ENCODE assay signal across 8 cellular contexts in the genomic region with DNA sequence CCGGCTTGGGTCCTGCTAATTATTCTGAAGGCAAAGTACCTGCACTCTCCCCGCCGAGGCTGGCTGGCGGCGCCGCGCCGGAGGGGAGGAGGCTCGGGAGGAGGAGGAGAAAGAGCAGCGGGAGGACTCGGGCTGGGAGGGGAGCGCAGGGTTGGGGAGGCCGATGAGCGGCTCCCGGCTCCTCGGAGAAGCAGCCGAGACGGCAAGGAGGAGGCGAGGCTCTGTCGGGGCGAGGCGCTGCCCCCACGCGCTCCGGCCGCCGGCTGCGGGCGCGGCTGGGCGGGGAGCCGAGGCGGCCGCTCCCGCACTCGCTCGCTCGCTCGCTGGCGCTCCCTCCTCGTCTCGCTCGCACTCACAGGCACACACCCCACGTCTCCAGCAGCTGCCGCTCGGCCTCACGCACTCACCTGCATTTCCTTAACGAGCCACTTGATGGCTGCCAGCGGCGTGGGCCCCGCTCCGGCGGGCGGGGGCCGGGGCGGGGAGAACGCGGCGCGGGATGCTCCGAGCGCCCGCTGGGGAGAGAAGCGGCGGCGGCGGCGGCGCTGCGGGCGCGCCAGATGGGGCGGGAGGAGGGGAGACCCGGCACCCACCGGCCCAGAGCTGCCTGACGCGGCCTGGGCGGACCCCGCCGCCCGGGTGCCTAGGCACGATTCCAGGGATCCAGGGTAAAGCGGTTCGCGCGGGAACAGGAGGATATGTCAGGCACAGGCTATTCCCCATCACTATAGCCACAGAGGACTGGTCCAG. TPM values are rescaled to one million over a fixed set of nuclear protein-coding genes. Genes with fewer than 3 reads are reported as not detected.
DNase-seq lines count a peak whose midpoint lies in the region; ATAC-seq lines count a peak whose summit lies in the region.

A gene (minus strand): TSS at position 354 of the 750 bp plus-strand sequence.

- no peak within 1 kb of the TSS for H3K27ac Mint-ChIP-seq in memory B cell

- no peaks in the 10 kb centered on the region for H3K36me3 Mint-ChIP-seq in memory B cell

- H3K9me3 Mint-ChIP-seq in memory B cell, result peaks cover 4% of the 10 kb centered on the region

- peak within 1 kb of the TSS; percentile 51; the same call in 1 of the 2 replicates for H3K4me3 ChIP-seq in GM08714 (ENCODE audit: low read length)

- peak within 1 kb of the TSS; percentile 4 for H3K27ac ChIP-seq in temporal lobe (ENCODE audit: low read depth, low read length)

- DNase-seq in HPDE6-E6E7 (ENCODE audit: extremely low spot score), result peak; percentile 65
- DNase-seq in RPMI7951 (ENCODE audit: low read depth), result peak; percentile 27
- DNase-seq in ecto neural progenitor cell (ENCODE audit: low spot score), result peak; percentile 84
- no peak for DNase-seq in memory B cell (ENCODE audit: low spot score in 2 of 2)
- DNase-seq in medulla oblongata (ENCODE audit: extremely low spot score), result no peak

- peak; percentile 97 for ATAC-seq in GM21423 (IDR thresholded peaks at IDR 0.05; ENCODE audit: unreplicated experiment)
- peak; percentile 32 for ATAC-seq in memory B cell (ENCODE audit: low read depth)

- peaks cover 5% of the 10 kb centered on the region for H3K4me1 Mint-ChIP-seq in memory B cell

- peak within 1 kb of the TSS; percentile 71 for H3K4me3 Mint-ChIP-seq in memory B cell

- H3K27me3 Mint-ChIP-seq in memory B cell, result peaks cover 10% of the 10 kb centered on the region

RNA-seq across cellular contexts. Expression of the gene that starts here (rescaled TPM):
- total RNA-seq in RPMI7951 (2014; rRNA removed; shearing (Covaris generic)), result 0.49 and 0.84 TPM in 2 replicates
- total RNA-seq in temporal lobe, result 205 TPM

Comparison
In these comparisons a context has a peak if more than half of its experiments do, and no peak if none do; other contexts are left out.
1. RNA of the gene that starts here (total RNA-seq): 205 TPM in temporal lobe (single experiment); 0.49 to 0.84 TPM in RPMI7951; every median in the first group is over 100 times any median in the second.
2. Peak in DNase-seq in RPMI7951; RNA of the gene not detected or under 1 TPM.
3. DNase-seq: peak in HPDE6-E6E7 (single experiment) and ecto neural progenitor cell (single experiment); none in memory B cell (0 of 2) and medulla oblongata (single experiment).